ENCODE assay signal across 1 cellular context in genomic region chr12:80714055-80714454, GRCh38.
TF ChIP-seq lines count a peak whose summit lies in the region.

No MANE protein-coding gene starts in this region.

TF ChIP-seq in GM23338, 12 proteins besides CTCF, POLR2A, EP300 and RAD21 (continued from another document):
- no peak for TF ChIP-seq ZNF462 (CRISPR knock-in tag; IDR thresholded peaks at IDR 0.05)
- TF ChIP-seq JUNB (IDR thresholded peaks at IDR 0.05; ENCODE audit: unreplicated experiment): no peak
- TF ChIP-seq ZNF114 (CRISPR knock-in tag; IDR thresholded peaks at IDR 0.05): no peak
- no peak for TF ChIP-seq NANOG (IDR thresholded peaks at IDR 0.05; ENCODE audit: borderline replicate concordance)
- no peak for TF ChIP-seq CREB1 (CRISPR knock-in tag; IDR thresholded peaks at IDR 0.05; ENCODE audit: low read depth)
TF ChIP-seq in GM23338: peak in this region for 0.
